Comparison of ENCODE assay signal across 19 cellular contexts in the genomic region with DNA sequence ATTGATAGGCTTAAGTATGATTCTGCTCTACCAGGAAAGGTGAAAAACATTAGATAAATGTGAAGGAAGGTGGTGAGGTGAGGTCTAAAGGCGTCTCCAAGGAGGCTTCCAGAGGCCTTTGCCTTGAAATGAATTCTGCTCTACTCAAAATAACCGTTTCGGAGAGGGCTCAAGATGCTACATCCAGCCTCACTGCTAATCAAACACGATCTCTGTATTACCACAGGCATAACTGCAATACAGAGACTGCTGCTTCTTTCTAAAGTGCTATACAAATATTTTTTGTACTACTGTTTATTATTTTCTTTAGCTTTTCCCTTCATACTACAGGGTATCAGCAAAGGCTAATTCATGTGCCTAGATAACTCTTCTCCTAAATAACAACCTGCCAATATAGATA. TPM values are rescaled to one million over a fixed set of nuclear protein-coding genes. Genes with fewer than 3 reads are reported as not detected.
DNase-seq lines count a peak whose midpoint lies in the region; ATAC-seq and TF ChIP-seq lines count a peak whose summit lies in the region.
"Had no signal": no experiment of that assay in that cellular context is flagged by ENCODE, and none has a peak within 500 bp of the region (broad histone marks: within the 10 kb centered on the region; RNA-seq: fewer than 3 reads in every experiment).

No MANE protein-coding gene starts in this region.

- intact Hi-C loops in right cardiac atrium (cut with DNase I), result no loop called here
- intact Hi-C loops in Right ventricle myocardium inferior (cut with DNase I), result no loop called here
- intact Hi-C loops in vagina (cut with DNase I), result no loop called here

- peak overlapping the region; percentile 29 for H3K27ac Mint-ChIP-seq in osteocyte (ENCODE audit: unreplicated experiment)
- H3K27ac Mint-ChIP-seq: activated CD8-positive, alpha-beta memory T cell treated with anti-CD3 and anti-CD28 coated beads, Interleukin-2, amount 10 ng/mL, durations not matched to agents 7 days and 5 days; mesothelial cell of epicardium had no signal

- no peak overlapping the region for H3K4me3 ChIP-seq in right cardiac atrium (ENCODE audit: low read length)
- no peak overlapping the region for H3K4me3 ChIP-seq in vagina
- H3K4me3 ChIP-seq: Peyer's patch had no signal

- H3K27ac ChIP-seq in right cardiac atrium (ENCODE audit: low read length), result peak overlapping the region; percentile 76
- H3K27ac ChIP-seq in cingulate gyrus (ENCODE audit: low read depth, low read length), result peak overlapping the region; percentile 42
- H3K27ac ChIP-seq in vagina, result peak overlapping the region; percentile 72

- H3K9me3 ChIP-seq in right cardiac atrium (ENCODE audit: control insufficient read depth, low read length), result no peaks in the 10 kb centered on the region
- H3K9me3 ChIP-seq in vagina, result no peaks in the 10 kb centered on the region
- H3K9me3 ChIP-seq: Peyer's patch, SK-N-SH had no signal

- ATAC-seq in right cardiac atrium (no peak), Right ventricle myocardium inferior (no peak), GM18505 (IDR thresholded peaks at IDR 0.05; ENCODE audit: unreplicated experiment) (no peak)
- ATAC-seq: activated CD8-positive, alpha-beta memory T cell treated with anti-CD3 and anti-CD28 coated beads, Interleukin-2, amount 10 ng/mL, durations not matched to agents 7 days and 5 days; sciatic nerve had no signal

- H3K36me3 ChIP-seq in vagina, result no peaks in the 10 kb centered on the region
- H3K36me3 ChIP-seq: Peyer's patch had no signal

- TF ChIP-seq CTCF in osteocyte (IDR thresholded peaks at IDR 0.05) (no peak), vagina (IDR thresholded peaks at IDR 0.05) (no peak)

- H3K27me3 ChIP-seq in right cardiac atrium (ENCODE audit: control insufficient read depth, insufficient read depth) (no peaks in the 10 kb centered on the region), vagina (no peaks in the 10 kb centered on the region)
- H3K27me3 ChIP-seq: Peyer's patch had no signal

- peaks cover 18% of the 10 kb centered on the region for H3K36me3 Mint-ChIP-seq in osteocyte (ENCODE audit: unreplicated experiment)

- H3K4me3 Mint-ChIP-seq in osteocyte (ENCODE audit: unreplicated experiment), result no peak overlapping the region
- H3K4me3 Mint-ChIP-seq: activated CD8-positive, alpha-beta memory T cell treated with anti-CD3 and anti-CD28 coated beads, Interleukin-2, amount 10 ng/mL, durations not matched to agents 7 days and 5 days; mesothelial cell of epicardium had no signal

- DNase-seq in right cardiac atrium (no peak), Right ventricle myocardium inferior (ENCODE audit: missing footprints) (no peak), osteocyte (ENCODE audit: extremely low spot score, unreplicated experiment) (no peak), vagina (ENCODE audit: extremely low spot score in 2 of 2) (no peak), OCI-M2 (lab: John Stamatoyannopoulos, UW; ENCODE audit: unreplicated experiment) (no peak), HuH-7.5 (ENCODE audit: low spot score) (no peak)
- DNase-seq: activated CD4-positive, alpha-beta T cell treated with anti-CD3 and anti-CD28 coated beads for 4 hours; activated CD8-positive, alpha-beta memory T cell treated with anti-CD3 and anti-CD28 coated beads, Interleukin-2, amount 10 ng/mL, durations not matched to agents 7 days and 5 days; amniotic stem cell; effector CD8-positive, alpha-beta T cell; islet precursor cell; NCI-H2171; Peyer's patch; SK-N-SH; T1000 had no signal

- H3K4me1 ChIP-seq in right cardiac atrium (ENCODE audit: control insufficient read depth, insufficient read depth, low read length), result peaks cover 39% of the 10 kb centered on the region
- peaks cover 100% of the 10 kb centered on the region for H3K4me1 ChIP-seq in vagina

- no peaks in the 10 kb centered on the region for H3K9me3 Mint-ChIP-seq in osteocyte (ENCODE audit: unreplicated experiment)
- H3K9me3 Mint-ChIP-seq: mesothelial cell of epicardium had no signal

- TF ChIP-seq POLR2A in vagina (IDR thresholded peaks at IDR 0.05) (no peak), GM18505 (IDR thresholded peaks at IDR 0.05; ENCODE audit: borderline replicate concordance, extremely low read depth, insufficient read depth, insufficient read length) (no peak)

- peaks cover 79% of the 10 kb centered on the region for H3K4me1 Mint-ChIP-seq in osteocyte (ENCODE audit: unreplicated experiment)

- H3K27me3 Mint-ChIP-seq in osteocyte (ENCODE audit: unreplicated experiment), result no peaks in the 10 kb centered on the region
- H3K27me3 Mint-ChIP-seq: activated CD8-positive, alpha-beta memory T cell treated with anti-CD3 and anti-CD28 coated beads, Interleukin-2, amount 10 ng/mL, durations not matched to agents 7 days and 5 days had no signal

- 77% methylated on average over 4 of the region's 4 CpGs for WGBS in right cardiac atrium

RNA-seq across cellular contexts. Expression of a gene that starts 16.8 kb away (rescaled TPM):
- 10 to 100 TPM; 71.8 to 89.6 (median 76.2) TPM for total RNA-seq in right cardiac atrium
- 23.2 TPM for polyA plus RNA-seq in right cardiac atrium
- total RNA-seq in Right ventricle myocardium inferior, result 69.1 TPM
- total RNA-seq in osteocyte, result 66.6 and 71.8 TPM in 2 replicates
- 63.1 TPM for total RNA-seq in vagina
